ENCODE assay signal across 8 cellular contexts in the genomic region with DNA sequence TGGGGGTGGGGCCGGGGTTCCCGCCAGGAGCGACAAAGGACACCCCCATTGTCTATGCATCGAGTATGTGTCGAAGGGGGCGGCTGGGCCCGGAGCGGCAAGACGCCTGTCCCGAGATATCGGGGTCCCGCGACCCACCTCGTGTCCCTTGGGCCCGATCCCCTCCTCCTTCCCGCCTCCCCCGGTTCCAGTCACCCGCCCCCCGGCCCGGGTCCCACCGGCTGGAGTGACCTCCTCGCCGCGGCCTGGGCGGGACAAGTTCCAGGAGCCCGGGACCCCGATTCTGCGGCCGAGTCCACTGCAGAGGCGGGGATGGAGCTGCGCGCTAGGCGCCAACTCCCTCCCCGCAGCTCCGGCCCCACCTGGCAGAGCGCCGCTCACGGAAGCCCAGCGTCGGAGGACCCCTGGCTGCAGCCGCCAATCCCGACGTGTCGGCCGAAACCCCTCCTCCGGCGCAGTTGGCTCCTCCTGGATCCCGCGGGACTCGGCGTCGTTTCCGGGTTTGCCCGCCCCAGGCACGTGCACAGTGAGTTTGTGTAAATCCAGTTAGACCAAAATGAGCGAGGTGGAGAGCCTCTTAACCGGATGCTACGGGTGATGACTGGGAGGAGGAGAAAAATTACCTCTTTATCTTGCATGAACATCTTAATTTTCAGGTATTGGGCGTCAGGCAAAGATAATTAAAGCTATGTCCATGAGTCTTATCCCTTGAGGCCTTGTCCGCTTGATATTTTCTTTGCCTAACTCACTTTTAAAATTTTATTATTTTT. TPM values are rescaled to one million over a fixed set of nuclear protein-coding genes. Genes with fewer than 3 reads are reported as not detected.
DNase-seq lines count a peak whose midpoint lies in the region; ATAC-seq and TF ChIP-seq lines count a peak whose summit lies in the region.

TSS of gene NMRAL1 (minus strand) at position 434 of the 770 bp plus-strand sequence. CDS start 493 bp downstream, outside the sequence.

- DNase-seq in RPMI7951 (ENCODE audit: low read depth), result peak; percentile 88
- DNase-seq in activated T-helper 1 cell treated with anti-CD3 and anti-CD28 coated beads, Interleukin-2, amount 50 U/mL, for 16 hours (ENCODE audit: low read depth in 1 of 2, low spot score in 1 of 2), result peak; percentile 57 to 76
- peak; percentile 88 to 89 for DNase-seq in fibroblast of lung (ENCODE audit: low read depth in 2 of 2)
- DNase-seq in naive thymus-derived CD4-positive, alpha-beta T cell, result peak; percentile 65 to 91 (median 84)

- 4% methylated on average over 60 of the region's 60 CpGs for WGBS in HUES64

- H3K36me3 Mint-ChIP-seq in naive thymus-derived CD4-positive, alpha-beta T cell, result peaks cover 0 to 15% (median 0%) of the 10 kb centered on the region in 5 donors
- H3K36me3 Mint-ChIP-seq in stimulated activated memory B cell treated with anti-CD40 and anti-IgM and Interleukin-4, amounts not matched to agents 10 μg/mL and 1 μg/mL and 100 μg/mL, for 72 hours, result peaks cover under 1% of the 10 kb centered on the region

- no peaks in the 10 kb centered on the region for H4K20me1 ChIP-seq in fibroblast of lung (ENCODE audit: control insufficient read depth, extremely low read depth, insufficient read depth, low read length)

- H3K9me3 Mint-ChIP-seq in naive thymus-derived CD4-positive, alpha-beta T cell, result no peaks in the 10 kb centered on the region
- no peaks in the 10 kb centered on the region for H3K9me3 Mint-ChIP-seq in stimulated activated memory B cell treated with anti-CD40 and anti-IgM and Interleukin-4, amounts not matched to agents 10 μg/mL and 1 μg/mL and 100 μg/mL, for 72 hours

- H3K27me3 ChIP-seq in ACC112 (ENCODE audit: insufficient read depth, low read length) (no peaks in the 10 kb centered on the region), HUES64 (ENCODE audit: insufficient read depth, low read length) (0 out of 2 replicates have a peak, but pooled peaks cover 5% of the 10 kb centered on the region), fibroblast of lung (ENCODE audit: control insufficient read depth, insufficient read depth, low read length) (no peaks in the 10 kb centered on the region)
- no peaks in the 10 kb centered on the region for H3K27me3 ChIP-seq in naive thymus-derived CD4-positive, alpha-beta T cell (ENCODE audit: control insufficient read depth in 2 of 2, insufficient read depth in 2 of 2, low read length in 2 of 2)

- H3K9me3 ChIP-seq in HUES64 (ENCODE audit: insufficient read depth, low read depth, low read length) (peaks cover 5% of the 10 kb centered on the region; the same call in 1 of the 2 replicates), fibroblast of lung (ENCODE audit: control insufficient read depth, insufficient read depth, low read depth, low read length) (no peaks in the 10 kb centered on the region)
- H3K9me3 ChIP-seq in naive thymus-derived CD4-positive, alpha-beta T cell (ENCODE audit: control insufficient read depth in 2 of 3, low read length in 3 of 3), result no peaks in the 10 kb centered on the region

- H3K36me3 ChIP-seq in ACC112 (ENCODE audit: insufficient read depth, low read length), result no peaks in the 10 kb centered on the region
- H3K36me3 ChIP-seq in HUES64 (ENCODE audit: insufficient read depth, low read length), result peaks cover 9% of the 10 kb centered on the region
- no peaks in the 10 kb centered on the region for H3K36me3 ChIP-seq in fibroblast of lung (ENCODE audit: control insufficient read depth, insufficient read depth, low read length)
- H3K36me3 ChIP-seq in naive thymus-derived CD4-positive, alpha-beta T cell (ENCODE audit: control insufficient read depth in 2 of 3, insufficient read depth in 3 of 3, low read length in 3 of 3), result peaks cover 0 to 17% (median under 1%) of the 10 kb centered on the region in 3 experiments

- H2AFZ ChIP-seq in ACC112 (ENCODE audit: low read length, unreplicated experiment) (peak within 1 kb of the TSS; percentile 51), fibroblast of lung (ENCODE audit: low read length) (peak within 1 kb of the TSS; percentile 75)

- H3K4me3 ChIP-seq in ACC112 (ENCODE audit: low read depth, low read length), result peak within 1 kb of the TSS; percentile 93
- H3K4me3 ChIP-seq in HUES64 (ENCODE audit: low read length), result peak within 1 kb of the TSS; percentile 71
- H3K4me3 ChIP-seq in fibroblast of lung (replicated peaks in 1 of 4; ENCODE audit: control extremely low read depth in 1 of 4, insufficient read depth in 1 of 4, low read depth in 3 of 4, low read length in 4 of 4), result peak within 1 kb of the TSS; percentile 54 to 78 (median 66)
- peak within 1 kb of the TSS; percentile 64 for H3K4me3 ChIP-seq in naive thymus-derived CD4-positive, alpha-beta T cell (ENCODE audit: low read length)

- POLR2A ChIA-PET in naive thymus-derived CD4-positive, alpha-beta T cell (lab: Charles Lee), result interaction anchor here (0.9 to 11.7 kb wide), 8 partner anchors 9 to 142 kb away, joined by 3 to 216 read pairs (median 6); partner anchors contain the start of gene CORO7

- H3K79me2 ChIP-seq in ACC112 (ENCODE audit: control insufficient read depth, insufficient read depth, low read length, unreplicated experiment) (peaks cover 42% of the 10 kb centered on the region), fibroblast of lung (ENCODE audit: control insufficient read depth, insufficient read depth, low read length) (peaks cover 17% of the 10 kb centered on the region)

- H3K4me1 ChIP-seq in ACC112 (ENCODE audit: control insufficient read depth, insufficient read depth, low read length, unreplicated experiment), result peaks cover 13% of the 10 kb centered on the region
- no peaks in the 10 kb centered on the region for H3K4me1 ChIP-seq in HUES64 (ENCODE audit: insufficient read depth, low read length)
- peaks cover 2% of the 10 kb centered on the region for H3K4me1 ChIP-seq in fibroblast of lung (ENCODE audit: control insufficient read depth, extremely low read depth, insufficient read depth, low read length)
- peaks cover 23 to 38% of the 10 kb centered on the region in 2 donors for H3K4me1 ChIP-seq in naive thymus-derived CD4-positive, alpha-beta T cell (ENCODE audit: control insufficient read depth in 2 of 2, insufficient read depth in 2 of 2, low read length in 2 of 2)

- intact Hi-C loops in naive thymus-derived CD4-positive, alpha-beta T cell (cut with micrococcal nuclease), result loop anchor here in 1 of 2 donors (1.0 kb wide), 2 partner anchors 142 to 167 kb away; no protein-coding TSS in a partner anchor

- H3K27me3 Mint-ChIP-seq in naive thymus-derived CD4-positive, alpha-beta T cell, result no peaks in the 10 kb centered on the region
- H3K27me3 Mint-ChIP-seq in stimulated activated memory B cell treated with anti-CD40 and anti-IgM and Interleukin-4, amounts not matched to agents 10 μg/mL and 1 μg/mL and 100 μg/mL, for 72 hours, result no peaks in the 10 kb centered on the region

- ATAC-seq in GM18909 (IDR thresholded peaks at IDR 0.05; ENCODE audit: poor library complexity, unreplicated experiment), result peak; percentile 56
- peak; percentile 73 for ATAC-seq in naive thymus-derived CD4-positive, alpha-beta T cell
- ATAC-seq in stimulated activated memory B cell treated with anti-CD40 and anti-IgM and Interleukin-4, amounts not matched to agents 10 μg/mL and 1 μg/mL and 100 μg/mL, for 72 hours, result peak; percentile 62

- H3K27ac ChIP-seq in ACC112 (ENCODE audit: low read depth, low read length), result peak within 1 kb of the TSS; percentile 42
- peak within 1 kb of the TSS; percentile 72 for H3K27ac ChIP-seq in HUES64 (ENCODE audit: low read depth, low read length)
- H3K27ac ChIP-seq in fibroblast of lung (ENCODE audit: insufficient read depth, low read length), result peak within 1 kb of the TSS; percentile 39
- peak within 1 kb of the TSS; percentile 92 for H3K27ac ChIP-seq in naive thymus-derived CD4-positive, alpha-beta T cell (ENCODE audit: low read depth, low read length)

- peak within 1 kb of the TSS; percentile 69 for H3K4me2 ChIP-seq in fibroblast of lung (ENCODE audit: extremely low read depth, insufficient read depth, low read length)

- no peak for TF ChIP-seq CTCF in fibroblast of lung (conservative IDR thresholded peaks at IDR 0.05 in 1 of 2, IDR thresholded peaks at IDR 0.05 in 1 of 2; ENCODE audit: low read depth in 1 of 2, low read length in 2 of 2)

- peak within 1 kb of the TSS; percentile 84 for H3K9ac ChIP-seq in HUES64 (ENCODE audit: low read depth, low read length)
- peak within 1 kb of the TSS; percentile 65 for H3K9ac ChIP-seq in fibroblast of lung (ENCODE audit: insufficient read depth, low read length)

- peak within 1 kb of the TSS; percentile 84 to 95 (median 92) for H3K4me3 Mint-ChIP-seq in naive thymus-derived CD4-positive, alpha-beta T cell
- H3K4me3 Mint-ChIP-seq in stimulated activated memory B cell treated with anti-CD40 and anti-IgM and Interleukin-4, amounts not matched to agents 10 μg/mL and 1 μg/mL and 100 μg/mL, for 72 hours, result peak within 1 kb of the TSS; percentile 85

- peak within 1 kb of the TSS; percentile 85 to 99 (median 93) for H3K27ac Mint-ChIP-seq in naive thymus-derived CD4-positive, alpha-beta T cell
- H3K27ac Mint-ChIP-seq in stimulated activated memory B cell treated with anti-CD40 and anti-IgM and Interleukin-4, amounts not matched to agents 10 μg/mL and 1 μg/mL and 100 μg/mL, for 72 hours, result peak within 1 kb of the TSS; percentile 70

- peaks cover 20 to 47% (median 40%) of the 10 kb centered on the region in 7 donors for H3K4me1 Mint-ChIP-seq in naive thymus-derived CD4-positive, alpha-beta T cell
- H3K4me1 Mint-ChIP-seq in stimulated activated memory B cell treated with anti-CD40 and anti-IgM and Interleukin-4, amounts not matched to agents 10 μg/mL and 1 μg/mL and 100 μg/mL, for 72 hours, result peaks cover 35% of the 10 kb centered on the region

- CTCF ChIA-PET in naive thymus-derived CD4-positive, alpha-beta T cell (lab: Charles Lee), result interaction anchor here (6.2 kb wide), 1 partner anchor 32 kb away, joined by 71 read pairs; no protein-coding TSS in a partner anchor

RNA-seq across cellular contexts. Expression of gene NMRAL1, which starts in this region (rescaled TPM):
- polyA plus RNA-seq in HUES64 (2013, experiment 1 of 2), result 40.3 TPM
- 35.9 TPM for polyA plus RNA-seq in HUES64 (2013, experiment 2 of 2)
- 48.4 and 66.5 TPM in 2 replicates for total RNA-seq in RPMI7951 (2014; rRNA removed; shearing (Covaris generic))
- total RNA-seq in fibroblast of lung, result 71.7 and 73.5 TPM in 2 replicates
- polyA plus RNA-seq in fibroblast of lung, result 33.6 and 42.0 TPM in 2 replicates
- polyA plus RNA-seq in fibroblast of lung (2012), result 39.4 and 49.0 TPM in 2 replicates
- 59.8 and 96.4 TPM in 2 replicates for polyA minus RNA-seq in fibroblast of lung (ENCODE audit: low replicate concordance)
- 10 to 100 TPM; 34.2 to 72.7 (median 58.1) TPM for total RNA-seq in naive thymus-derived CD4-positive, alpha-beta T cell
- 10 to 100 TPM; 61.3 to 81.8 TPM for polyA plus RNA-seq in naive thymus-derived CD4-positive, alpha-beta T cell

Comparison
In these comparisons a context has a peak if more than half of its experiments do, and no peak if none do; other contexts are left out.
1. Peak in every context shown above with its lines: DNase-seq, ATAC-seq, H3K4me3 ChIP-seq and H3K27ac ChIP-seq.
2. H3K27ac ChIP-seq: peak in every context shown above with its lines; median percentile 92 in naive thymus-derived CD4-positive, alpha-beta T cell; 72 in HUES64; 42 in ACC112; 39 in fibroblast of lung.